Comparison of ENCODE assay signal across 38 cellular contexts in the genomic region with DNA sequence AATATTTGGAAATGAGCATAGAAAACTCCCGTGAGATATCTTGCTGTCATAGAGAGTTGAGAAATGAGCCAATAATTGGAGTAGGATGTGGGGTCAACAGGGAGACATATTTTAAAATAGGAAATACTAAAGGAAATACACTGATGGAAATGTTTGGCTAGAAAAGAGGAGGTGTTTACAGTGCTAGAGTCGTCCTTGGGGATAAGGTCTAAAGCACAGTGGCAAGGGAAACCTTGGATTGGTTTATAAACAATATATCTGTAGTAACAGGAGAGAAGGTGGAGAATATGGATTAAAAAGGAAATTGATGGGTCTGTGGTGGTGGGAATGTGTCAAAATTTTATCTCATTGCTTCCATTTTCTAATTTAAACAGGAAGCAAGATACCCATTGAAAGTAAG.
"Had no signal": no experiment of that assay in that cellular context is flagged by ENCODE, and none has a peak within 500 bp of the region (broad histone marks: within the 10 kb centered on the region; RNA-seq: fewer than 3 reads in every experiment).

No MANE protein-coding gene starts in this region.

- H3K27me3 ChIP-seq: ascending aorta, cardiac muscle cell had no signal

- H3K4me1 ChIP-seq: ascending aorta had no signal

- H3K4me3 Mint-ChIP-seq: activated B cell treated with CpG ODN at 0.5 μM for 24 hours; activated CD4-positive, alpha-beta memory T cell treated with anti-CD3 and anti-CD28 coated beads for 36 hours; activated CD4-positive, alpha-beta T cell treated with anti-CD3 and anti-CD28 coated beads, Interleukin-2, amount 10 ng/mL, durations not matched to agents 24 days and 14 days; activated CD8-positive, alpha-beta T cell treated with anti-CD3 and anti-CD28 coated beads for 36 hours; activated naive CD4-positive, alpha-beta T cell treated with anti-CD3 and anti-CD28 coated beads, Interleukin-2, amount 10 ng/mL, durations not matched to agents 7 days and 5 days; activated naive CD4-positive, alpha-beta T cell treated with anti-CD3 and anti-CD28 coated beads, Interleukin-2, amount 50 U/mL, for 24 hours; activated naive CD8-positive, alpha-beta T cell; activated naive CD8-positive, alpha-beta T cell treated with anti-CD3 and anti-CD28 coated beads, Interleukin-2, amount 10 ng/mL, durations not matched to agents 7 days and 5 days; activated naive CD8-positive, alpha-beta T cell treated with anti-CD3 and anti-CD28 coated beads, Interleukin-2, amount 50 U/mL, for 24 hours; activated T-cell treated with anti-CD3 and anti-CD28 coated beads, Interleukin-2, amount 50 U/mL, for 4 hours; activated T-cell treated with anti-CD3 and anti-CD28 coated beads, Interleukin-2, amount 50 U/mL, for 72 hours; activated T-helper 1 cell treated with anti-CD3 and anti-CD28 coated beads, Interleukin-12 subunit alpha, Interleukin-12 subunit beta, Interleukin-2, Interleukin-4 antibody, amounts not matched to agents 30 ng/mL and 10 ng/mL and 1 ng/mL, durations not matched to agents 14 hours and 24 hours and 36 hours; brain; central memory CD8-positive, alpha-beta T cell; T-helper 1 cell treated with Interleukin-12 subunit alpha and Interleukin-12 subunit beta and Interleukin-4 antibody, amounts not matched to agents 30 μg/mL and 1 μg/mL, for 36 hours; T-helper 2 cell treated with Interferon-gamma antibody and Interleukin-4, amounts not matched to agents 5 μg/mL and 100 μg/mL, for 36 hours had no signal

- H3K27me3 Mint-ChIP-seq: activated B cell treated with CpG ODN at 0.5 μM for 24 hours; activated CD4-positive, alpha-beta memory T cell treated with anti-CD3 and anti-CD28 coated beads for 36 hours; activated CD8-positive, alpha-beta T cell treated with anti-CD3 and anti-CD28 coated beads for 36 hours; activated naive CD4-positive, alpha-beta T cell treated with anti-CD3 and anti-CD28 coated beads, Interleukin-2, amount 10 ng/mL, durations not matched to agents 7 days and 5 days; activated naive CD4-positive, alpha-beta T cell treated with anti-CD3 and anti-CD28 coated beads, Interleukin-2, amount 50 U/mL, for 24 hours; activated naive CD8-positive, alpha-beta T cell; activated naive CD8-positive, alpha-beta T cell treated with anti-CD3 and anti-CD28 coated beads, Interleukin-2, amount 10 ng/mL, durations not matched to agents 7 days and 5 days; activated naive CD8-positive, alpha-beta T cell treated with anti-CD3 and anti-CD28 coated beads, Interleukin-2, amount 50 U/mL, for 24 hours; brain; central memory CD8-positive, alpha-beta T cell had no signal

- H3K9me3 ChIP-seq: ascending aorta had no signal

- ATAC-seq: activated CD8-positive, alpha-beta T cell treated with anti-CD3 and anti-CD28 coated beads for 36 hours; activated naive CD8-positive, alpha-beta T cell treated with anti-CD3 and anti-CD28 coated beads, Interleukin-2, amount 50 U/mL, for 24 hours; activated T-cell treated with anti-CD3 and anti-CD28 coated beads, Interleukin-2, amount 50 U/mL, for 4 hours had no signal

- H3K9me3 Mint-ChIP-seq: activated B cell treated with CpG ODN at 0.5 μM for 24 hours; activated CD4-positive, alpha-beta memory T cell treated with anti-CD3 and anti-CD28 coated beads for 36 hours; activated CD4-positive, alpha-beta T cell treated with anti-CD3 and anti-CD28 coated beads, Interleukin-2, amount 10 ng/mL, durations not matched to agents 24 days and 14 days; activated CD8-positive, alpha-beta T cell treated with anti-CD3 and anti-CD28 coated beads for 36 hours; activated naive CD4-positive, alpha-beta T cell treated with anti-CD3 and anti-CD28 coated beads, Interleukin-2, amount 10 ng/mL, durations not matched to agents 7 days and 5 days; activated naive CD4-positive, alpha-beta T cell treated with anti-CD3 and anti-CD28 coated beads, Interleukin-2, amount 50 U/mL, for 24 hours; activated naive CD8-positive, alpha-beta T cell treated with anti-CD3 and anti-CD28 coated beads, Interleukin-2, amount 10 ng/mL, durations not matched to agents 7 days and 5 days; activated naive CD8-positive, alpha-beta T cell treated with anti-CD3 and anti-CD28 coated beads, Interleukin-2, amount 50 U/mL, for 24 hours; activated T-cell treated with anti-CD3 and anti-CD28 coated beads, Interleukin-2, amount 50 U/mL, for 4 hours; activated T-cell treated with anti-CD3 and anti-CD28 coated beads, Interleukin-2, amount 50 U/mL, for 72 hours; activated T-helper 1 cell treated with anti-CD3 and anti-CD28 coated beads, Interleukin-12 subunit alpha, Interleukin-12 subunit beta, Interleukin-2, Interleukin-4 antibody, amounts not matched to agents 30 ng/mL and 10 ng/mL and 1 ng/mL, durations not matched to agents 14 hours and 24 hours and 36 hours; activated T-helper 2 cell treated with anti-CD3 and anti-CD28 coated beads, Interferon-gamma antibody, Interleukin-2, Interleukin-4, amounts not matched to agents 10 μg/mL and 5 μg/mL and 100 μg/mL, durations not matched to agents 14 hours and 24 hours and 36 hours; brain; central memory CD8-positive, alpha-beta T cell; T-helper 1 cell treated with Interleukin-12 subunit alpha and Interleukin-12 subunit beta and Interleukin-4 antibody, amounts not matched to agents 30 μg/mL and 1 μg/mL, for 36 hours; T-helper 2 cell treated with Interferon-gamma antibody and Interleukin-4, amounts not matched to agents 5 μg/mL and 100 μg/mL, for 36 hours had no signal

- H3K36me3 ChIP-seq: cardiac muscle cell had no signal

- H3K27ac Mint-ChIP-seq: activated B cell treated with CpG ODN at 0.5 μM for 24 hours; activated CD4-positive, alpha-beta memory T cell treated with anti-CD3 and anti-CD28 coated beads for 36 hours; activated CD4-positive, alpha-beta T cell treated with anti-CD3 and anti-CD28 coated beads, Interleukin-2, amount 10 ng/mL, durations not matched to agents 24 days and 14 days; activated CD8-positive, alpha-beta T cell treated with anti-CD3 and anti-CD28 coated beads for 36 hours; activated naive CD4-positive, alpha-beta T cell treated with anti-CD3 and anti-CD28 coated beads, Interleukin-2, amount 10 ng/mL, durations not matched to agents 7 days and 5 days; activated naive CD4-positive, alpha-beta T cell treated with anti-CD3 and anti-CD28 coated beads, Interleukin-2, amount 50 U/mL, for 24 hours; activated naive CD8-positive, alpha-beta T cell; activated naive CD8-positive, alpha-beta T cell treated with anti-CD3 and anti-CD28 coated beads, Interleukin-2, amount 10 ng/mL, durations not matched to agents 7 days and 5 days; activated naive CD8-positive, alpha-beta T cell treated with anti-CD3 and anti-CD28 coated beads, Interleukin-2, amount 50 U/mL, for 24 hours; activated T-helper 1 cell treated with anti-CD3 and anti-CD28 coated beads, Interleukin-12 subunit alpha, Interleukin-12 subunit beta, Interleukin-2, Interleukin-4 antibody, amounts not matched to agents 30 ng/mL and 10 ng/mL and 1 ng/mL, durations not matched to agents 14 hours and 24 hours and 36 hours; activated T-helper 2 cell treated with anti-CD3 and anti-CD28 coated beads, Interferon-gamma antibody, Interleukin-2, Interleukin-4, amounts not matched to agents 10 μg/mL and 5 μg/mL and 100 μg/mL, durations not matched to agents 14 hours and 24 hours and 36 hours; brain; T-helper 1 cell treated with Interleukin-12 subunit alpha and Interleukin-12 subunit beta and Interleukin-4 antibody, amounts not matched to agents 30 μg/mL and 1 μg/mL, for 36 hours; T-helper 2 cell treated with Interferon-gamma antibody and Interleukin-4, amounts not matched to agents 5 μg/mL and 100 μg/mL, for 36 hours had no signal

- DNase-seq: activated B cell treated with CpG ODN at 0.5 μM for 24 hours; activated CD4-positive, alpha-beta memory T cell treated with anti-CD3 and anti-CD28 coated beads for 36 hours; activated CD4-positive, alpha-beta T cell treated with anti-CD3 and anti-CD28 coated beads for 4 hours; activated CD4-positive, alpha-beta T cell treated with anti-CD3 and anti-CD28 coated beads, Interleukin-2, amount 50 U/mL, for 1 hour; activated CD4-positive, alpha-beta T cell treated with anti-CD3 and anti-CD28 coated beads, Interleukin-2, amount 50 U/mL, for 4 hours; activated CD4-positive, CD25-positive, alpha-beta regulatory T cell treated with anti-CD3 and anti-CD28 coated beads, Interleukin-2, amount 50 U/mL, for 72 hours; activated CD8-positive, alpha-beta memory T cell treated with anti-CD3 and anti-CD28 coated beads, Interleukin-2, amount 50 U/mL, for 4 hours; activated CD8-positive, alpha-beta T cell treated with anti-CD3 and anti-CD28 coated beads for 36 hours; activated effector memory CD4-positive, alpha-beta T cell treated with Interleukin-2 at 50 U/mL for 16 hours; activated gamma-delta T cell; activated naive CD4-positive, alpha-beta T cell treated with anti-CD3 and anti-CD28 coated beads, Interleukin-2, amount 10 ng/mL, durations not matched to agents 7 days and 5 days; activated naive CD4-positive, alpha-beta T cell treated with Interleukin-2 at 50 U/mL for 16 hours; activated naive CD8-positive, alpha-beta T cell treated with anti-CD3 and anti-CD28 coated beads, Interleukin-2, amount 10 ng/mL, durations not matched to agents 7 days and 5 days; activated naive CD8-positive, alpha-beta T cell treated with anti-CD3 and anti-CD28 coated beads, Interleukin-2, amount 50 U/mL, for 24 hours; activated T-cell treated with anti-CD3 and anti-CD28 coated beads for 4 hours; activated T-cell treated with anti-CD3 and anti-CD28 coated beads, Interleukin-2, amount 50 U/mL, for 1 hour; activated T-cell treated with anti-CD3 and anti-CD28 coated beads, Interleukin-2, amount 50 U/mL, for 4 hours; activated T-cell treated with anti-CD3 and anti-CD28 coated beads, Interleukin-2, amount 50 U/mL, for 72 hours; amygdala; anterior cingulate cortex; caudate nucleus; SW 1271; T-helper 1 cell; T-helper 2 cell; T-helper 9 cell had no signal

- H3K4me3 ChIP-seq: ascending aorta, cardiac muscle cell had no signal

- H3K4me1 Mint-ChIP-seq: activated B cell treated with CpG ODN at 0.5 μM for 24 hours; activated CD4-positive, alpha-beta T cell treated with anti-CD3 and anti-CD28 coated beads, Interleukin-2, amount 10 ng/mL, durations not matched to agents 24 days and 14 days; activated naive CD4-positive, alpha-beta T cell treated with anti-CD3 and anti-CD28 coated beads, Interleukin-2, amount 10 ng/mL, durations not matched to agents 7 days and 5 days; activated naive CD4-positive, alpha-beta T cell treated with anti-CD3 and anti-CD28 coated beads, Interleukin-2, amount 50 U/mL, for 24 hours; activated naive CD8-positive, alpha-beta T cell treated with anti-CD3 and anti-CD28 coated beads, Interleukin-2, amount 10 ng/mL, durations not matched to agents 7 days and 5 days; activated naive CD8-positive, alpha-beta T cell treated with anti-CD3 and anti-CD28 coated beads, Interleukin-2, amount 50 U/mL, for 24 hours; brain; central memory CD8-positive, alpha-beta T cell had no signal

- H3K27ac ChIP-seq: ascending aorta, cardiac muscle cell, VCaP had no signal

- FAIRE-seq: bronchial epithelial cell had no signal
